9 cellular contexts compared by ENCODE assay signal in the genomic region with DNA sequence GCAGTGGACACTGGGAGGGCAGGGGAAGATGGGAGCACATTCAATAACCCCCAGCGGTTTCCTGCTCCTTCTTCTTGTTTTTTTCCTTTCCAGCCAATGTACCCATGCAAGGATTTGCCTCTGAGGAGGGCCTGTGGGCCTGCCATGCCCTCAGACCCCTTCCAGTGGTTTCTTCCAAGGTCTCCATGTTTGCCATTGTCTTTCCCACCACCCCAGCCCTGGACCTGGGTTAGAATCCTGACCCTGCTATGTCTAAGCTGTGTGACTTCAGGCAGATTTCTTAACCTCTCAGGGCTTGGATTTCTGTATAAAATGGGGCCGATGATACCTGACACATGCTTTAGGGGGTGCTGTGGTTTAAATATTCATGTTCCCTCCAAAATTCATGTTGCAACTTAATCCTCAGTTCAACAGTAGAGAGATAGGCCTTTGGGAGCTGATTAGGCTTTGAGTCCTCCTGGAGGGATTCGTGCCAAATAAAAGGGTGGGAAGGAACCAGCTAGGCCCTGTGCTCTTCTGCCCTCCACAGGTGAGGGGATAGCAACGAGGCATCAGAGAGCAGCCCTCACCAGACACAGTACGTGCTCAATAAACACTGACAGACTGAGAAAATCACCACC. TPM values are rescaled to one million over a fixed set of nuclear protein-coding genes. Genes with fewer than 3 reads are reported as not detected.
A peak's percentile ranks its signal among the peaks of the same experiment; 100 is the strongest.
DNase-seq lines count a peak whose midpoint lies in the region; ATAC-seq and TF ChIP-seq lines count a peak whose summit lies in the region.
"Had no signal": no experiment of that assay in that cellular context is flagged by ENCODE, and none has a peak within 500 bp of the region (broad histone marks: within the 10 kb centered on the region; RNA-seq: fewer than 3 reads in every experiment).

No MANE protein-coding gene starts in this region.

- H3K9me3 ChIP-seq in neural progenitor cell (ENCODE audit: low read depth): no peaks in the 10 kb centered on the region

- no peaks in the 10 kb centered on the region for H3F3A ChIP-seq in neural progenitor cell (ENCODE audit: low read depth)

- TF ChIP-seq CTCF in GM12872 (IDR thresholded peaks at IDR 0.05; ENCODE audit: insufficient read depth, low read depth, low read length): peak; percentile 40; the same call in 2 of the 3 replicates
- TF ChIP-seq CTCF in cardiac fibroblast (IDR thresholded peaks at IDR 0.05; ENCODE audit: low read depth, low read length): peak; percentile 54
- TF ChIP-seq CTCF in neural progenitor cell (IDR thresholded peaks at IDR 0.05): no peak

- no peak overlapping the region for H3K9ac ChIP-seq in neural progenitor cell

- H3K9me3 Mint-ChIP-seq in neural progenitor cell: no peaks in the 10 kb centered on the region

- no peaks in the 10 kb centered on the region for H3K79me2 ChIP-seq in neural progenitor cell (ENCODE audit: low read depth)

- H4K20me1 ChIP-seq in neural progenitor cell (ENCODE audit: low read depth): no peaks in the 10 kb centered on the region

- no peak for ATAC-seq in HG03135 (IDR thresholded peaks at IDR 0.05; ENCODE audit: unreplicated experiment)
- ATAC-seq: left ventricle myocardium superior had no signal

- peaks cover 4% of the 10 kb centered on the region for H3K27me3 Mint-ChIP-seq in neural progenitor cell (ENCODE audit: insufficient read depth, low read depth)

- H3K27ac ChIP-seq in neural progenitor cell: no peak overlapping the region

- H3K4me1 Mint-ChIP-seq in neural progenitor cell: peaks cover 8% of the 10 kb centered on the region

- H3K36me3 Mint-ChIP-seq in neural progenitor cell: no peaks in the 10 kb centered on the region

- no peaks in the 10 kb centered on the region for H3K36me3 ChIP-seq in neural progenitor cell

- H3K4me1 ChIP-seq in neural progenitor cell: no peaks in the 10 kb centered on the region

- H3K4me3 ChIP-seq in cardiac fibroblast (replicated peaks in 1 of 2; ENCODE audit: low read depth in 2 of 2, low read length in 2 of 2) (no peak overlapping the region), neural progenitor cell (no peak overlapping the region)

- no peak overlapping the region for H3K4me2 ChIP-seq in neural progenitor cell

- peak; percentile 66 for DNase-seq in MV-4-11 (lab: John Stamatoyannopoulos, UW)
- DNase-seq in cardiac fibroblast (ENCODE audit: low read depth in 2 of 2): peak; percentile 60 to 77
- no peak for DNase-seq in neural progenitor cell (ENCODE audit: low spot score)
- no peak for DNase-seq in epidermal melanocyte (ENCODE audit: insufficient read length, low spot score)
- DNase-seq in COLO829 (ENCODE audit: low spot score): no peak
- DNase-seq: left ventricle myocardium superior, NCI-H2171 treated with DMSO at 0.1 percent for 48 hours had no signal

- no peak overlapping the region for H3K4me3 Mint-ChIP-seq in neural progenitor cell

- no peak overlapping the region for H2AFZ ChIP-seq in neural progenitor cell (replicated peaks)

- no peaks in the 10 kb centered on the region for H3K27me3 ChIP-seq in neural progenitor cell

- peak overlapping the region; percentile 50 for H3K27ac Mint-ChIP-seq in neural progenitor cell

RNA-seq across cellular contexts. Expression of a gene that starts 46.3 kb away (rescaled TPM):
- 32.0 and 54.9 TPM in 2 replicates for total RNA-seq in neural progenitor cell (ENCODE audit: low replicate concordance)

Comparison
In these comparisons a context has a peak if more than half of its experiments do, and no peak if none do; other contexts are left out.
1. DNase-seq: peak in MV-4-11 (single experiment) and cardiac fibroblast (2 of 2); none in neural progenitor cell (single experiment), epidermal melanocyte (single experiment) and COLO829 (single experiment).